Comparison of ENCODE assay signal across 9 cellular contexts in the genomic region with DNA sequence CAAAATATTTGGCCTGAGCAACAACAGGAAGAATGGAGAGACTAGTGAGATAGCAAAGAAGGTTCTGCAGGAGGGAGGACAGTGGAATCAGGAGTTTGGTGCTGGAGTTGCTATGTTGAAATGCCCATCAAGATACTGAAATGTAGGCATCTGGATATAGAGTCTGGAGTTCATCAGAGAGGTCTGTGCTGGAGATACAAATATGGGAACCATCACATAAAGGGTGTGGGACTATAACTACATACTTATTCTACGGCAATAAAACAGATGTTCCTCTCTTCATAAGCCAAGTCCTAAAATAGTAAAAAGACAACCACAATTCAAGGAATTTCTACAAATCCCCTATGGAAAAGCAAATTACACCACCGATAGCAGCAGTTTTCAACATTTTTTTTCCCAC. TPM values are rescaled to one million over a fixed set of nuclear protein-coding genes. Genes with fewer than 3 reads are reported as not detected.
DNase-seq lines count a peak whose midpoint lies in the region; ATAC-seq and TF ChIP-seq lines count a peak whose summit lies in the region.
"Had no signal": no experiment of that assay in that cellular context is flagged by ENCODE, and none has a peak within 500 bp of the region (broad histone marks: within the 10 kb centered on the region; RNA-seq: fewer than 3 reads in every experiment).

No MANE protein-coding gene starts in this region.

- H3K9me3 Mint-ChIP-seq in activated CD8-positive, alpha-beta memory T cell treated with anti-CD3 and anti-CD28 coated beads, Interleukin-2, amount 10 ng/mL, durations not matched to agents 7 days and 5 days (ENCODE audit: low read depth) = no peaks in the 10 kb centered on the region

- peaks cover 57% of the 10 kb centered on the region for H4K20me1 ChIP-seq in smooth muscle cell (ENCODE audit: low read depth)

- no peaks in the 10 kb centered on the region for H3K27me3 ChIP-seq in smooth muscle cell (ENCODE audit: low read depth)

- no peaks in the 10 kb centered on the region for H3K27me3 Mint-ChIP-seq in activated CD8-positive, alpha-beta memory T cell treated with anti-CD3 and anti-CD28 coated beads, Interleukin-2, amount 10 ng/mL, durations not matched to agents 7 days and 5 days
- H3K27me3 Mint-ChIP-seq in T-helper 17 cell = no peaks in the 10 kb centered on the region

- CTCF ChIA-PET in activated CD8-positive, alpha-beta memory T cell treated with anti-CD3 and anti-CD28 coated beads, Interleukin-2, amount 10 ng/mL, durations not matched to agents 7 days and 5 days (lab: Charles Lee) = no interaction called here

- peaks cover 23% of the 10 kb centered on the region for H3K4me1 ChIP-seq in smooth muscle cell (ENCODE audit: low read depth)

- H3K36me3 ChIP-seq in smooth muscle cell (ENCODE audit: low read depth) = no peaks in the 10 kb centered on the region

- H3K36me3 Mint-ChIP-seq in activated CD8-positive, alpha-beta memory T cell treated with anti-CD3 and anti-CD28 coated beads, Interleukin-2, amount 10 ng/mL, durations not matched to agents 7 days and 5 days = peaks cover 15% of the 10 kb centered on the region
- H3K36me3 Mint-ChIP-seq in T-helper 17 cell (ENCODE audit: low read depth) = no peaks in the 10 kb centered on the region

- H3K4me3 Mint-ChIP-seq in activated CD8-positive, alpha-beta memory T cell treated with anti-CD3 and anti-CD28 coated beads, Interleukin-2, amount 10 ng/mL, durations not matched to agents 7 days and 5 days = peak overlapping the region; percentile 84
- peak overlapping the region; percentile 80 for H3K4me3 Mint-ChIP-seq in T-helper 17 cell

- H3K79me2 ChIP-seq in smooth muscle cell (ENCODE audit: low read depth) = peaks cover 35% of the 10 kb centered on the region

- H3K9ac ChIP-seq in smooth muscle cell (ENCODE audit: low read depth) = peak overlapping the region; percentile 96

- H3F3A ChIP-seq in smooth muscle cell (ENCODE audit: low read depth) = no peaks in the 10 kb centered on the region

- H3K27ac ChIP-seq in smooth muscle cell (ENCODE audit: low read depth) = no peak overlapping the region
- H3K27ac ChIP-seq: C4-2B had no signal

- ATAC-seq in activated CD8-positive, alpha-beta memory T cell treated with anti-CD3 and anti-CD28 coated beads, Interleukin-2, amount 10 ng/mL, durations not matched to agents 7 days and 5 days = no peak
- ATAC-seq in T-helper 17 cell = no peak
- no peak for ATAC-seq in GM18520 (IDR thresholded peaks at IDR 0.05; ENCODE audit: unreplicated experiment)

- 38% methylated on average over 2 of the region's 2 CpGs for WGBS in smooth muscle cell (ENCODE audit: low lambda C conversion rate)

- H3K9me3 ChIP-seq in T-helper 17 cell (ENCODE audit: control insufficient read depth, low read length, poor library complexity, severe bottlenecking) = no peaks in the 10 kb centered on the region
- no peaks in the 10 kb centered on the region for H3K9me3 ChIP-seq in smooth muscle cell (replicated peaks; ENCODE audit: low read depth)

- DNase-seq in activated CD8-positive, alpha-beta memory T cell treated with anti-CD3 and anti-CD28 coated beads, Interleukin-2, amount 10 ng/mL, durations not matched to agents 7 days and 5 days = no peak
- DNase-seq in activated CD8-positive, alpha-beta memory T cell treated with anti-CD3 and anti-CD28 coated beads, Interleukin-2, amount 50 U/mL, for 4 hours = no peak
- DNase-seq in T-helper 17 cell (no peak), fibroblast of the aortic adventitia (ENCODE audit: low read depth) (peak; percentile 55), smooth muscle cell (lab: John Stamatoyannopoulos, UW; ENCODE audit: unreplicated experiment) (no peak), C1 segment of cervical spinal cord (lab: John Stamatoyannopoulos, UW) (no peak), RPMI8226 (no peak)

- H3K4me3 ChIP-seq in fibroblast of the aortic adventitia (ENCODE audit: low read depth, low read length) (peak overlapping the region; percentile 86), smooth muscle cell (peak overlapping the region; percentile 71)

- H3K4me2 ChIP-seq in smooth muscle cell = peak overlapping the region; percentile 88

- H2AFZ ChIP-seq in smooth muscle cell (ENCODE audit: low read depth) = no peak overlapping the region

- H3K27ac Mint-ChIP-seq in activated CD8-positive, alpha-beta memory T cell treated with anti-CD3 and anti-CD28 coated beads, Interleukin-2, amount 10 ng/mL, durations not matched to agents 7 days and 5 days = peak overlapping the region; percentile 5
- peak overlapping the region; percentile 89 for H3K27ac Mint-ChIP-seq in T-helper 17 cell

- peaks cover 45% of the 10 kb centered on the region for H3K4me1 Mint-ChIP-seq in activated CD8-positive, alpha-beta memory T cell treated with anti-CD3 and anti-CD28 coated beads, Interleukin-2, amount 10 ng/mL, durations not matched to agents 7 days and 5 days
- H3K4me1 Mint-ChIP-seq in T-helper 17 cell = peaks cover 23% of the 10 kb centered on the region

- TF ChIP-seq CTCF in fibroblast of the aortic adventitia (IDR thresholded peaks at IDR 0.05; ENCODE audit: insufficient read depth, low read length) (no peak), smooth muscle cell (IDR thresholded peaks at IDR 0.05; ENCODE audit: borderline replicate concordance, insufficient read depth, poor library complexity, severe bottlenecking) (no peak)

RNA-seq across cellular contexts. Expression of gene MED14, which starts 1.7 kb away (rescaled TPM):
- 10 to 100 TPM; 44.9 to 47.7 TPM for total RNA-seq in activated CD8-positive, alpha-beta memory T cell treated with anti-CD3 and anti-CD28 coated beads, Interleukin-2, amount 10 ng/mL, durations not matched to agents 7 days and 5 days
- total RNA-seq in T-helper 17 cell = 10 to 100 TPM; 47.5 to 49.9 TPM
- total RNA-seq in fibroblast of the aortic adventitia (ENCODE audit: low replicate concordance) = 24.8 and 28.3 TPM in 2 replicates
- 47.3 and 56.2 TPM in 2 replicates for total RNA-seq in smooth muscle cell
- polyA plus RNA-seq in smooth muscle cell = 9.4 and 14.2 TPM in 2 replicates
